8 cellular contexts compared by ENCODE assay signal in genomic region chr15:40279437-40280141, GRCh38. TPM values are rescaled to one million over a fixed set of nuclear protein-coding genes. Genes with fewer than 3 reads are reported as not detected.
A peak's percentile ranks its signal among the peaks of the same experiment; 100 is the strongest.
DNase-seq lines count a peak whose midpoint lies in the region; ATAC-seq and TF ChIP-seq lines count a peak whose summit lies in the region.

No MANE protein-coding gene starts in this region.

- TF ChIP-seq CTCF in endothelial cell (IDR thresholded peaks at IDR 0.05; ENCODE audit: unreplicated experiment), result peak; percentile 96

- no peak overlapping the region for H3K27ac Mint-ChIP-seq in endothelial cell (ENCODE audit: unreplicated experiment)

- no peaks in the 10 kb centered on the region for H3K9me3 Mint-ChIP-seq in endothelial cell (ENCODE audit: unreplicated experiment)

- ATAC-seq in HG03196 (IDR thresholded peaks at IDR 0.05; ENCODE audit: unreplicated experiment), result no peak

- H3K27me3 Mint-ChIP-seq in endothelial cell (ENCODE audit: unreplicated experiment), result peaks cover 29% of the 10 kb centered on the region

- H3K4me1 Mint-ChIP-seq in endothelial cell (ENCODE audit: unreplicated experiment), result peaks cover 42% of the 10 kb centered on the region

- peak; percentile 32 for DNase-seq in SIG-M5 treated with dmso at 0.1 percent for 504 hours (lab: John Stamatoyannopoulos, UW; ENCODE audit: unreplicated experiment)
- DNase-seq in SIG-M5 (lab: John Stamatoyannopoulos, UW), result no peak
- peak; percentile 21 for DNase-seq in NCI-H345 treated with DMSO at 0.1 percent for 48 hours (lab: John Stamatoyannopoulos, UW; ENCODE audit: unreplicated experiment)
- DNase-seq in activated CD8-positive, alpha-beta memory T cell treated with anti-CD3 and anti-CD28 coated beads for 4 hours (ENCODE audit: low read depth in 2 of 2), result peak; percentile 30 to 43
- peak; percentile 86 for DNase-seq in endothelial cell (ENCODE audit: low spot score)
- peak; percentile 38 for DNase-seq in middle frontal gyrus (ENCODE audit: extremely low spot score, low spot score)
- DNase-seq in stimulated activated CD8-positive, alpha-beta memory T cell treated with anti-CD3 and anti-CD28 coated beads, Interleukin-4, amount 100 ng/mL, for 48 hours, result peak; percentile 89

- peaks cover 5% of the 10 kb centered on the region for H3K36me3 Mint-ChIP-seq in endothelial cell (ENCODE audit: low read depth, unreplicated experiment)

- H3K4me3 Mint-ChIP-seq in endothelial cell (ENCODE audit: unreplicated experiment), result no peak overlapping the region

RNA-seq across cellular contexts. Expression of gene ANKRD63, which starts 3.3 kb away (rescaled TPM):
- not detected for total RNA-seq in endothelial cell (ENCODE audit: unreplicated experiment)

RNA-seq across cellular contexts. Expression of gene PLCB2, which starts 28.1 kb away (rescaled TPM):
- total RNA-seq in endothelial cell (ENCODE audit: unreplicated experiment), result 71.3 TPM

RNA-seq across cellular contexts. Expression of gene PAK6, which starts 40.7 kb away (rescaled TPM):
- total RNA-seq in endothelial cell (ENCODE audit: unreplicated experiment), result 0.31 TPM

RNA-seq across cellular contexts. Expression of gene INAFM2, which starts 43.9 kb away (rescaled TPM):
- total RNA-seq in endothelial cell (ENCODE audit: unreplicated experiment), result 17.7 TPM
